3 cellular contexts compared by ENCODE assay signal in the genomic region with DNA sequence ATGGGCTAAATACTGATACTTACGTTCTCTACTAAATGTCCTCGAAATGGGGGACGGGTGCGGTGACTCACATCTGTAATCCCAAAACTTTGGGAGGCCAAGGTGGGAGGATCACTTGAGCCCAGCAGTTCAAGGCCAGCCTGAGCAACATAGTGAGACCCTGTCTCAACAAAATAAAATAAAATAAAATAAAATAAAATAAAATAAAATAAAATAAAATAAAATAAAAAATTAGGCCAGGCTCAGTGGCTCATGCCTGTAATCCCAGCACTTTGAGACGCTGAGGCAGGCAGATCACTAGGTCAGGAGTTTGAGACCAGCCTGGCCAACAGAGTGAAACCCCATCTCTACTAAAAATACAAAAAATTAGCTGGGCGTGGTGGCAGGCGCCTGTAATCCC. TPM values are rescaled to one million over a fixed set of nuclear protein-coding genes. Genes with fewer than 3 reads are reported as not detected.
"Had no signal": no experiment of that assay in that cellular context is flagged by ENCODE, and none has a peak within 500 bp of the region (broad histone marks: within the 10 kb centered on the region; RNA-seq: fewer than 3 reads in every experiment).

No MANE protein-coding gene starts in this region.

RNA-seq across cellular contexts. Expression of gene METTL24, which starts 7.6 kb away (rescaled TPM):
- total RNA-seq: HT-29, IMR-90 had no signal
- polyA plus RNA-seq: GM23338, IMR-90 had no signal
